Comparison of ENCODE assay signal across 19 cellular contexts in the genomic region with DNA sequence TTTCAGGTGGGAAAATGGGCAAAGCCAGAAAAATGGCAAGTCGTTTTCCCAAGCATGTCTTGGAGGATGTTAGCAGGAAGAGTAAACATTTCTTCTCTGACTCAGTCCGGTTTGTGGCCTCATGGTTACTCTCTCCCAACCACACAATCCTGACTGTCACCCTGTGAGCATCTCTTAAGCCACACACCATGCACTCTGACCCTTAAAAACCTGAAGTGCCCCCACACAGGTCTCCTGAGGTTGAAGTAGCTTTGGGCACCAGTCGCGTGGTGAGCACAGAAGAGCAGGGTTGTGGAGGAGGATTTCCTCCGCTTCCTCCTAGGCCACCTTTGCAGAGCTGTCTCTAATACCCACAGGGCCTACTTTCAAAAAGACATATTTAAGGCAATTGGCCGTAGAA.
A peak's percentile ranks its signal among the peaks of the same experiment; 100 is the strongest.
DNase-seq lines count a peak whose midpoint lies in the region; ATAC-seq, FAIRE-seq and TF ChIP-seq lines count a peak whose summit lies in the region.
"Had no signal": no experiment of that assay in that cellular context is flagged by ENCODE, and none has a peak within 500 bp of the region (broad histone marks: within the 10 kb centered on the region; RNA-seq: fewer than 3 reads in every experiment).

No MANE protein-coding gene starts in this region.

- H3K4me1 ChIP-seq in heart right ventricle (peaks cover 0 to 60% (median 40%) of the 10 kb centered on the region in 9 donors), thoracic aorta (ENCODE audit: control insufficient read depth in 1 of 2, low read depth in 2 of 2) (peaks cover 43 to 64% of the 10 kb centered on the region in 2 donors)

- WGBS in heart right ventricle, 2 donors: 79 to 81% methylated on average over 6 of the region's 6 CpGs

- intact Hi-C loops in heart right ventricle (cut with DNase I) (loop anchor here in 1 of 10 donors (5.0 kb wide), 1 partner anchor 47 kb away; no protein-coding TSS in a partner anchor), left cardiac atrium (cut with DNase I) (no loop called here), dorsolateral prefrontal cortex (cut with DNase I) (no loop called here)

- peaks cover 0 to 23% (median 13%) of the 10 kb centered on the region in 11 donors for H3K9me3 ChIP-seq in heart right ventricle
- H3K9me3 ChIP-seq in thoracic aorta: no peaks in the 10 kb centered on the region
- H3K9me3 ChIP-seq: SK-N-SH had no signal

- H3K27ac ChIP-seq in heart right ventricle (peak overlapping the region in 6 of 10 donors; percentile 8 to 66 (median 45)), dorsolateral prefrontal cortex (peak overlapping the region in 30 of 59 donors; percentile 1 to 78 (median 32)), thoracic aorta (peak overlapping the region; percentile 33 to 46)

- ATAC-seq in heart right ventricle (no peak), left cardiac atrium (no peak), thoracic aorta (ENCODE audit: insufficient number of reproducible peaks, low FRiP score, low read depth) (no peak), GM18511 (IDR thresholded peaks at IDR 0.05; ENCODE audit: unreplicated experiment) (no peak)
- ATAC-seq: CD8-positive, alpha-beta T cell; HCT116 had no signal

- no peak for DNase-seq in heart right ventricle
- DNase-seq in left cardiac atrium: no peak
- DNase-seq in RCC 7860 (ENCODE audit: low spot score): peak; percentile 73
- no peak for DNase-seq in dorsolateral prefrontal cortex
- DNase-seq in thoracic aorta (ENCODE audit: low spot score): no peak
- DNase-seq in GM19239 (ENCODE audit: insufficient read length, low spot score): no peak
- no peak for DNase-seq in activated CD8-positive, alpha-beta memory T cell treated with anti-CD3 and anti-CD28 coated beads for 24 hours
- DNase-seq: activated CD4-positive, alpha-beta T cell treated with anti-CD3 and anti-CD28 coated beads, Interleukin-2, amount 50 U/mL, for 1 hour; activated naive CD8-positive, alpha-beta T cell treated with anti-CD3 and anti-CD28 coated beads, Interleukin-2, amount 10 ng/mL, durations not matched to agents 7 days and 5 days; activated T-cell treated with anti-CD3 and anti-CD28 coated beads for 4 hours; CD8-positive, alpha-beta T cell; DND-41; effector memory CD4-positive, alpha-beta T cell; NCI-H187 treated with DMSO at 0.1 percent for 48 hours; SK-N-SH had no signal

- H3K4me3 ChIP-seq in heart right ventricle (no peak overlapping the region), dorsolateral prefrontal cortex (no peak overlapping the region), thoracic aorta (no peak overlapping the region)

- H3K36me3 ChIP-seq in heart right ventricle: no peaks in the 10 kb centered on the region
- no peaks in the 10 kb centered on the region for H3K36me3 ChIP-seq in thoracic aorta

- TF ChIP-seq CTCF in heart right ventricle (IDR thresholded peaks at IDR 0.05) (no peak), dorsolateral prefrontal cortex (IDR thresholded peaks at IDR 0.05 in 54 of 56, conservative IDR thresholded peaks at IDR 0.05 in 2 of 56; ENCODE audit: low read depth in 1 of 56, partially characterized antibody in 56 of 56) (no peak), thoracic aorta (IDR thresholded peaks at IDR 0.05) (no peak)

- peak; percentile 88 for FAIRE-seq in RCC 7860 (lab: Jason Lieb, UNC)
- no peak for FAIRE-seq in GM19239 (lab: Jason Lieb, UNC)
- FAIRE-seq: keratinocyte, urothelium cell line had no signal

- H3K27me3 ChIP-seq in heart right ventricle: no peaks in the 10 kb centered on the region
- no peaks in the 10 kb centered on the region for H3K27me3 ChIP-seq in dorsolateral prefrontal cortex
- no peaks in the 10 kb centered on the region for H3K27me3 ChIP-seq in thoracic aorta (replicated peaks; ENCODE audit: insufficient read depth)
